Comparison of ENCODE assay signal across 1 cellular context in the genomic region with DNA sequence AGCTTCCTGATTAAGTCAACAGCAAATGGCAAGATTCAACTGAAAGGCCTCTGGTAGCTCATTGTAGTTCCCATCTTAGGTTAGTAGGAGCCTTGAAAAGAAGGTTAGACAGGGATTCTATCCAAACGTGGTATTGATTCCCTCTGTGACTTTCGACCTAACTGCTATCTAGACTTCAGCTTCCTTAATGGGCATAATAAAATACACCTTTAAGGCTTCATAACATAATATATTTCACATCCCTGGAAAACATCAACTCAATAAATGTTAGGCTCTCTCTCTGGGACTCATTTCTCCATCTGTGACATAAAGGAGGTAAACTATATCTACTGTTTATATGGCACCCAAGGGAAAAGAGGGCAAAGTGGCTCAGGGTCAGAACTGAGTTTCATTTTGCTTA.
TF ChIP-seq lines count a peak whose summit lies in the region.

No MANE protein-coding gene starts in this region.

TF ChIP-seq in WTC11, 78 proteins besides CTCF, POLR2A, EP300 and RAD21 (continued from another document):
- TF ChIP-seq ATF3 (CRISPR knock-in tag; conservative IDR thresholded peaks at IDR 0.05), result no peak
- no peak for TF ChIP-seq NR3C1 (CRISPR knock-in tag; conservative IDR thresholded peaks at IDR 0.05; ENCODE audit: low read depth)
- TF ChIP-seq, protein P1, sequence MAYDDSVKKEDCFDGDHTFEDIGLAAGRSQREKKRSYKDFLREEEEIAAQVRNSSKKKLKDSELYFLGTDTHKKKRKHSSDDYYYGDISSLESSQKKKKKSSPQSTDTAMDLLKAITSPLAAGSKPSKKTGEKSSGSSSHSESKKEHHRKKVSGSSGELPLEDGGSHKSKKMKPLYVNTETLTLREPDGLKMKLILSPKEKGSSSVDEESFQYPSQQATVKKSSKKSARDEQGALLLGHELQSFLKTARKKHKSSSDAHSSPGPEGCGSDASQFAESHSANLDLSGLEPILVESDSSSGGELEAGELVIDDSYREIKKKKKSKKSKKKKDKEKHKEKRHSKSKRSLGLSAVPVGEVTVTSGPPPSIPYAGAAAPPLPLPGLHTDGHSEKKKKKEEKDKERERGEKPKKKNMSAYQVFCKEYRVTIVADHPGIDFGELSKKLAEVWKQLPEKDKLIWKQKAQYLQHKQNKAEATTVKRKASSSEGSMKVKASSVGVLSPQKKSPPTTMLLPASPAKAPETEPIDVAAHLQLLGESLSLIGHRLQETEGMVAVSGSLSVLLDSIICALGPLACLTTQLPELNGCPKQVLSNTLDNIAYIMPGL (CRISPR knock-in tag; IDR thresholded peaks at IDR 0.05), result no peak
- no peak for TF ChIP-seq SP1 (CRISPR knock-in tag; conservative IDR thresholded peaks at IDR 0.05)
- no peak for TF ChIP-seq GRHL2 (CRISPR knock-in tag; IDR thresholded peaks at IDR 0.05; ENCODE audit: insufficient replicate concordance, severe bottlenecking)
